14 cellular contexts compared by ENCODE assay signal in the genomic region with DNA sequence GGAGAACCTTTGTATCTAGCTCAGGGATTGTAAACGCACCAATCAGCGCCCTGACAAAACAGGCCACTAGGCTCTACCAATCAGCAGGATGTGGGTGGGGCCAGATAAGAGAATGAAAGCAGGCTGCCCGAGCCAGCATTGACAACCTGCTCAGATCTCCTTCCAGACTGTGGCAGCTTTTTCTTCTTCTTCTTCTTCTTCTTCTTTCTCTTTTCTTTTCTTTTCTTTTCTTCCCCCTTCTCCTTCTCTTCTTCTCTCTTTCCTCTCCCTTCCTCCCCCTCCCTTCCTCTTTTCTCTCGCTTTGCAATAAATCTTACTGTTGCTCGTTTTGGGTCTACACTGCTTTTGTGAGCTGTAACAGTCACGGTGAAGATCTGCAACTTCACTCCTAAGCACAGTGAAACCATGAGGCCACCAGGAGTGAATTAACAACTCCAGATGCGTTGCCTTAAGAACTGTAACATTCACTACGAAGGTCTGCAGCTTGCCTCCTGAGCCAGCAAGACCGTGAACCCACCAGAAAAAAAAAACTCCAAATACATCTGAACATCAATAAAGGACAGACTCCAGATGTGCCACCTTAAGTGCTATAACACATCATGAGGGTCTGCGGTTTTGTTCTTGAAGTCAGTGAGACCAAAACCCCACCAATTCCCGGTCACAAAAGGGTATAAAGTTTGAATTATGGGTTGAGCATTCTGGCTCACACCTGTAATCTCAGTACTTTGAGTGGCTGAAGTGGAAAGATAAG. TPM values are rescaled to one million over a fixed set of nuclear protein-coding genes. Genes with fewer than 3 reads are reported as not detected.
DNase-seq lines count a peak whose midpoint lies in the region; ATAC-seq, FAIRE-seq and TF ChIP-seq lines count a peak whose summit lies in the region.
"Had no signal": no experiment of that assay in that cellular context is flagged by ENCODE, and none has a peak within 500 bp of the region (broad histone marks: within the 10 kb centered on the region; RNA-seq: fewer than 3 reads in every experiment).

No MANE protein-coding gene starts in this region.

- H3K4me1 ChIP-seq in HepG2 (ENCODE audit: insufficient read depth, low read length) (peaks cover 76% of the 10 kb centered on the region), right lobe of liver (peaks cover 0 to 16% (median 0%) of the 10 kb centered on the region in 4 donors)
- H3K4me1 ChIP-seq in effector memory CD4-positive, alpha-beta T cell (ENCODE audit: control insufficient read depth, insufficient read depth, low read length, poor library complexity, severe bottlenecking) = peaks cover 47% of the 10 kb centered on the region

- TSS peak; percentile 89 for BruUV-seq in HepG2 (replicated peaks; lab: Mats Ljungman, UMichigan)

- TF ChIP-seq RAD21 in HepG2 (CRISPR knock-in tag; IDR thresholded peaks at IDR 0.05) = no peak

- no peaks in the 10 kb centered on the region for H3K9me2 ChIP-seq in SU-DHL-6 (replicated peaks; ENCODE audit: insufficient read depth, low read length)

- H3K27me3 ChIP-seq in HepG2 (ENCODE audit: control insufficient read depth in 1 of 2, insufficient read depth in 2 of 2, low read length in 2 of 2) (no peaks in the 10 kb centered on the region), right lobe of liver (no peaks in the 10 kb centered on the region), SU-DHL-6 (ENCODE audit: low read length) (no peaks in the 10 kb centered on the region)
- no peaks in the 10 kb centered on the region for H3K27me3 ChIP-seq in effector memory CD4-positive, alpha-beta T cell (replicated peaks; ENCODE audit: control insufficient read depth, insufficient read depth, low read length, poor library complexity, severe bottlenecking)
- H3K27me3 ChIP-seq: foreskin keratinocyte had no signal

- intact Hi-C loops in HepG2 (cut with micrococcal nuclease; ENCODE audit: unreplicated experiment) = no loop called here
- intact Hi-C loops in right lobe of liver (cut with DNase I) = no loop called here

- H3K4me2 ChIP-seq in HepG2 (ENCODE audit: low read depth, low read length) (no peak overlapping the region), SU-DHL-6 (ENCODE audit: low read depth, low read length, poor library complexity, severe bottlenecking) (peak overlapping the region; percentile 54)

- H3K9me3 ChIP-seq in HepG2 (ENCODE audit: low read length) (no peaks in the 10 kb centered on the region), right lobe of liver (no peaks in the 10 kb centered on the region), SU-DHL-6 (ENCODE audit: insufficient read depth, low read length) (no peaks in the 10 kb centered on the region)
- H3K9me3 ChIP-seq in effector memory CD4-positive, alpha-beta T cell (ENCODE audit: control insufficient read depth, low read length) = no peaks in the 10 kb centered on the region

- H3K36me3 ChIP-seq in HepG2 (replicated peaks in 1 of 2; ENCODE audit: control insufficient read depth in 1 of 2, insufficient read depth in 2 of 2, low read length in 2 of 2) = no peaks in the 10 kb centered on the region
- H3K36me3 ChIP-seq in right lobe of liver = no peaks in the 10 kb centered on the region
- no peaks in the 10 kb centered on the region for H3K36me3 ChIP-seq in SU-DHL-6 (ENCODE audit: low read length)
- no peaks in the 10 kb centered on the region for H3K36me3 ChIP-seq in effector memory CD4-positive, alpha-beta T cell (ENCODE audit: control insufficient read depth, insufficient read depth, low read length)

- 0 out of 3 replicates have a peak, but pooled peaks have one; percentile 8 for ATAC-seq in HepG2
- ATAC-seq in right lobe of liver = no peak
- ATAC-seq: foreskin keratinocyte had no signal

- H3K79me2 ChIP-seq in HepG2 (ENCODE audit: insufficient read depth, low read length) = no peaks in the 10 kb centered on the region
- H3K79me2 ChIP-seq in SU-DHL-6 (ENCODE audit: insufficient read depth, low read length) = no peaks in the 10 kb centered on the region

- no peak overlapping the region for H3K27ac ChIP-seq in HepG2 (ENCODE audit: extremely low read length, insufficient read depth, low read length)
- H3K27ac ChIP-seq in right lobe of liver = no peak overlapping the region
- H3K27ac ChIP-seq in SU-DHL-6 (ENCODE audit: low read depth, low read length) = peak overlapping the region; percentile 92
- peak overlapping the region; percentile 64 for H3K27ac ChIP-seq in effector memory CD4-positive, alpha-beta T cell (ENCODE audit: insufficient read depth, low read length, poor library complexity, severe bottlenecking)
- H3K27ac ChIP-seq: foreskin keratinocyte had no signal

- 54% methylated on average over 9 of the region's 11 CpGs for WGBS in HepG2 (ENCODE audit: low lambda C conversion rate)
- WGBS in right lobe of liver (ENCODE audit: insufficient coverage, low coverage, low lambda C conversion rate, missing lambda C conversion rate) = 32% methylated on average over 5 of the region's 11 CpGs

- TF ChIP-seq CTCF in HepG2 (CRISPR knock-in tag; IDR thresholded peaks at IDR 0.05) = no peak
- no peak for TF ChIP-seq CTCF in right lobe of liver (IDR thresholded peaks at IDR 0.05)
- no peak for TF ChIP-seq CTCF in SU-DHL-6 (IDR thresholded peaks at IDR 0.05; ENCODE audit: insufficient read depth, low read length, poor library complexity, severe bottlenecking)

- in situ Hi-C loops in HepG2 (cut with HindIII; ENCODE audit: extremely low pct_ligation_motif_present, low pct_unique_long_range_greater_than_20kb) = no loop called here

- H4K20me1 ChIP-seq in HepG2 (ENCODE audit: insufficient read depth, low read length) = no peaks in the 10 kb centered on the region
- H4K20me1 ChIP-seq in SU-DHL-6 (ENCODE audit: low read depth, low read length) = no peaks in the 10 kb centered on the region

- TF ChIP-seq POLR2A in HepG2 (IDR thresholded peaks at IDR 0.05; ENCODE audit: insufficient read depth in 1 of 2, low read depth in 2 of 2, low read length in 2 of 2) (no peak), right lobe of liver (IDR thresholded peaks at IDR 0.05) (no peak)

- CTCF ChIA-PET in HepG2 (lab: Yijun Ruan, JAX; ENCODE audit: low intra/inter-chr PET ratio, low total read pairs) = no interaction called here

- H3F3A ChIP-seq in SU-DHL-6 (ENCODE audit: insufficient read depth) = peaks cover 66% of the 10 kb centered on the region

- DNase-seq in HepG2 (ENCODE audit: low spot score) = no peak
- DNase-seq in right lobe of liver = no peak
- no peak for DNase-seq in effector memory CD4-positive, alpha-beta T cell
- no peak for DNase-seq in hippocampal formation (lab: John Stamatoyannopoulos, UW)
- DNase-seq in middle frontal gyrus (ENCODE audit: extremely low spot score, low spot score) = no peak
- no peak for DNase-seq in HUDEP-2 (lab: John Stamatoyannopoulos, UW; ENCODE audit: unreplicated experiment in 76 of 76)
- DNase-seq in mucosa of gallbladder (ENCODE audit: low spot score) = no peak
- DNase-seq: amygdala, EL, foreskin keratinocyte, NCI-H1105, NCI-H524 treated with DMSO at 0.1 percent for 48 hours, SIG-M5 had no signal

- TF ChIP-seq EP300 in HepG2 (IDR thresholded peaks at IDR 0.05; ENCODE audit: low read depth in 2 of 2, low read length in 2 of 2) = no peak
- no peak for TF ChIP-seq EP300 in HepG2 (CRISPR knock-in tag; IDR thresholded peaks at IDR 0.05; ENCODE audit: borderline replicate concordance)

- H2AFZ ChIP-seq in HepG2 (ENCODE audit: low read length) = no peak overlapping the region
- H2AFZ ChIP-seq in SU-DHL-6 (ENCODE audit: low read depth, low read length, severe bottlenecking) = peak overlapping the region; percentile 10

- no peak overlapping the region for H3K4me3 ChIP-seq in HepG2 (replicated peaks in 1 of 3; ENCODE audit: insufficient read depth in 1 of 3, low read depth in 2 of 3, low read length in 3 of 3)
- H3K4me3 ChIP-seq in right lobe of liver = no peak overlapping the region
- peak overlapping the region; percentile 13 for H3K4me3 ChIP-seq in SU-DHL-6 (ENCODE audit: insufficient read depth, low read length, poor library complexity, severe bottlenecking)
- H3K4me3 ChIP-seq in effector memory CD4-positive, alpha-beta T cell (ENCODE audit: insufficient read depth, low read depth, low read length, poor library complexity, severe bottlenecking) = no peak overlapping the region

- FAIRE-seq in HepG2 (lab: Jason Lieb, UNC) = no peak

- POLR2A ChIA-PET in HepG2 (lab: Yijun Ruan, JAX) = interaction anchor here (0.8 to 2.6 kb wide), 5 partner anchors 11 to 42 kb away, joined by 3 to 7 read pairs (median 4); a partner anchor contains a TSS

- H3K9ac ChIP-seq in HepG2 (ENCODE audit: insufficient read depth, low read depth, low read length) (no peak overlapping the region), SU-DHL-6 (ENCODE audit: low read length) (peak overlapping the region; percentile 52)

RNA-seq across cellular contexts. Expression of a gene that starts 19.6 kb away (rescaled TPM):
- total RNA-seq in HepG2 (2016; rRNA removed; fragmentation: Illumina TruSeq; extraction: Trizol) (41.4 and 60.1 TPM in 2 replicates), right lobe of liver (10 to 100 TPM in 5 of 6 experiments, 1 to 10 TPM in 1; 7.2 to 44.6 (median 25.2) TPM), mucosa of gallbladder (62.0 TPM)
- 22.9 and 24.8 TPM in 2 replicates for total RNA-seq in HepG2 (2016; cell fraction: cytosol; rRNA removed; fragmentation: Illumina TruSeq; extraction: Trizol; ENCODE audit: low read depth)
- total RNA-seq in HepG2 (2016; cell fraction: insoluble cytoplasmic fraction; rRNA removed; fragmentation: Illumina TruSeq; extraction: Trizol) = 40.1 and 52.3 TPM in 2 replicates
- total RNA-seq in HepG2 (2016; cell fraction: membrane; rRNA removed; fragmentation: Illumina TruSeq; extraction: Trizol) = 38.4 and 42.1 TPM in 2 replicates
- 23.4 and 26.0 TPM in 2 replicates for total RNA-seq in HepG2 (2016; cell fraction: nucleus; rRNA removed; fragmentation: Illumina TruSeq; extraction: Trizol)
- polyA plus RNA-seq in HepG2 (2011; rRNA removed) = 48.7 and 60.5 TPM in 2 replicates
- 35.1 and 50.0 TPM in 2 replicates for polyA plus RNA-seq in HepG2 (2011; cell fraction: cytosol; rRNA removed)
- 16.6 and 20.7 TPM in 2 replicates for polyA plus RNA-seq in HepG2 (2011; cell fraction: nucleus; rRNA removed)
- polyA plus RNA-seq in HepG2 (2012) = 55.8 and 68.9 TPM in 2 replicates
- 37.2 and 40.1 TPM in 2 replicates for polyA plus RNA-seq in HepG2 (2016; cell fraction: cytosol; fragmentation: Illumina TruSeq; extraction: Trizol; ENCODE audit: low read depth)
- 67.5 and 71.1 TPM in 2 replicates for polyA plus RNA-seq in HepG2 (2016; cell fraction: insoluble cytoplasmic fraction; fragmentation: Illumina TruSeq; extraction: Trizol; ENCODE audit: low read depth)
- polyA plus RNA-seq in HepG2 (2016; cell fraction: membrane; fragmentation: Illumina TruSeq; extraction: Trizol; ENCODE audit: low read depth) = 42.6 and 44.3 TPM in 2 replicates
- polyA plus RNA-seq in HepG2 (2016; cell fraction: nucleus; fragmentation: Illumina TruSeq; extraction: Trizol; ENCODE audit: insufficient read depth, low read depth) = 39.9 and 41.4 TPM in 2 replicates
- polyA minus RNA-seq in HepG2 (2011; rRNA and poly(A)+ RNA removed; ENCODE audit: low replicate concordance) = 29.1 and 31.0 TPM in 2 replicates
- 46.4 and 51.7 TPM in 2 replicates for polyA minus RNA-seq in HepG2 (2011; cell fraction: cytosol; rRNA and poly(A)+ RNA removed)
- 32.6 and 44.3 TPM in 2 replicates for polyA minus RNA-seq in HepG2 (2011; cell fraction: nucleus; rRNA and poly(A)+ RNA removed)

RNA-seq across cellular contexts. Expression of a gene that starts 41.9 kb away (rescaled TPM):
- 7.2 and 9.8 TPM in 2 replicates for total RNA-seq in HepG2 (2016; rRNA removed; fragmentation: Illumina TruSeq; extraction: Trizol)
- 0.61 and 0.71 TPM in 2 replicates for total RNA-seq in HepG2 (2016; cell fraction: cytosol; rRNA removed; fragmentation: Illumina TruSeq; extraction: Trizol; ENCODE audit: low read depth)
- total RNA-seq in HepG2 (2016; cell fraction: insoluble cytoplasmic fraction; rRNA removed; fragmentation: Illumina TruSeq; extraction: Trizol) = 7.0 and 8.5 TPM in 2 replicates
- total RNA-seq in HepG2 (2016; cell fraction: membrane; rRNA removed; fragmentation: Illumina TruSeq; extraction: Trizol) = 2.7 and 2.9 TPM in 2 replicates
- total RNA-seq in HepG2 (2016; cell fraction: nucleus; rRNA removed; fragmentation: Illumina TruSeq; extraction: Trizol) = 2.9 and 4.3 TPM in 2 replicates
- 32.5 and 36.7 TPM in 2 replicates for polyA plus RNA-seq in HepG2 (2011; rRNA removed)
- 23.5 and 30.7 TPM in 2 replicates for polyA plus RNA-seq in HepG2 (2011; cell fraction: cytosol; rRNA removed)
- 9.8 and 12.8 TPM in 2 replicates for polyA plus RNA-seq in HepG2 (2011; cell fraction: nucleus; rRNA removed)
- 6.6 and 9.0 TPM in 2 replicates for polyA plus RNA-seq in HepG2 (2012)
- 0.33 and 0.35 TPM in 2 replicates for polyA plus RNA-seq in HepG2 (2016; cell fraction: cytosol; fragmentation: Illumina TruSeq; extraction: Trizol; ENCODE audit: low read depth)
- polyA plus RNA-seq in HepG2 (2016; cell fraction: insoluble cytoplasmic fraction; fragmentation: Illumina TruSeq; extraction: Trizol; ENCODE audit: low read depth) = 8.7 and 10.9 TPM in 2 replicates
- 1.5 and 1.6 TPM in 2 replicates for polyA plus RNA-seq in HepG2 (2016; cell fraction: membrane; fragmentation: Illumina TruSeq; extraction: Trizol; ENCODE audit: low read depth)
- 5.0 and 5.4 TPM in 2 replicates for polyA plus RNA-seq in HepG2 (2016; cell fraction: nucleus; fragmentation: Illumina TruSeq; extraction: Trizol; ENCODE audit: insufficient read depth, low read depth)
- 0.21 and 49.0 TPM in 2 replicates for polyA minus RNA-seq in HepG2 (2011; rRNA and poly(A)+ RNA removed; ENCODE audit: low replicate concordance)
- polyA minus RNA-seq in HepG2 (2011; cell fraction: cytosol; rRNA and poly(A)+ RNA removed) = 29.2 and 32.6 TPM in 2 replicates
- 13.3 and 18.3 TPM in 2 replicates for polyA minus RNA-seq in HepG2 (2011; cell fraction: nucleus; rRNA and poly(A)+ RNA removed)
- total RNA-seq in right lobe of liver = 10 to 100 TPM in 1 of 6 experiments, 1 to 10 TPM in 5; 1.8 to 19.0 (median 4.6) TPM
- 11.8 TPM for total RNA-seq in mucosa of gallbladder

Comparison
In these comparisons a context has a peak if more than half of its experiments do, and no peak if none do; other contexts are left out.
1. H3K27ac ChIP-seq: peak in SU-DHL-6 (single experiment) and effector memory CD4-positive, alpha-beta T cell (single experiment); none in HepG2 (single experiment) and right lobe of liver (0 of 3).